Comparison of ENCODE assay signal across 8 cellular contexts in the genomic region with DNA sequence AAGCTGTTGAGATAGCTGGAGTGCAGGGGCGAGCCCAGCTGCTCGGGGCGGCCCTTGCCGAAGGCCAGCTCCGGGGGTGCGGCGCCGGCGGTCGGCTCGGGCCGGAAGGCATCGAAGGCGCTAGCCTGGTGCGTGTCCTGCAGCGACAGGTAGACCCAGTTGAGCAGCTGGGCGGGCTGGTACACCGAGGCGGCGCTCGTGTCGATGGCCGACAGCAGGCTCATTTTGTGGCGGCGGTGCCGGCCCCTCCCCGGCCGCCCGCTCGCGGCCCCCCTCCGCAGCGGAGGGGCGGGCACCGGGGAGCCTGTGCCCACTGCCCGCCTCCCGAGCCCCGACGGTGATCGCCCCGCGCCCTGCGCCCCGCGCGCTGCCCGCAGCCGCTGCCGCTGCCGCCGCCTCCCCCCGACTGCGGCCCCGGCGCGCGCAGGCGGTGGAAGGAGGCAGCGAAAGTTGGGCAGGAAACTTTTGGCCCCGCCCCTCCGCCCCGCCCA. TPM values are rescaled to one million over a fixed set of nuclear protein-coding genes. Genes with fewer than 3 reads are reported as not detected.
DNase-seq lines count a peak whose midpoint lies in the region; ATAC-seq and TF ChIP-seq lines count a peak whose summit lies in the region.

A gene (minus strand): TSS at position 408 of the 491 bp plus-strand sequence. CDS start 184 bp downstream, at position 224.

- peak; percentile 67 to 98 for TF ChIP-seq POLR2A in gastroesophageal sphincter (IDR thresholded peaks at IDR 0.05)

- H3K36me3 ChIP-seq in gastroesophageal sphincter (no peaks in the 10 kb centered on the region), neutrophil (no peaks in the 10 kb centered on the region)

- TF ChIP-seq CTCF in GM12864 (IDR thresholded peaks at IDR 0.05; ENCODE audit: low read depth, low read length, missing control alignments) (no peak), gastroesophageal sphincter (IDR thresholded peaks at IDR 0.05) (peak in 1 of 4 experiments; percentile 6), neutrophil (IDR thresholded peaks at IDR 0.05) (no peak)

- WGBS in gastroesophageal sphincter (ENCODE audit: low coverage in 1 of 2), 2 donors: no CpG with 5 or more reads among the region's 62 CpGs

- no peak for DNase-seq in GM12864 (ENCODE audit: low read depth)
- DNase-seq in activated CD4-positive, alpha-beta T cell treated with anti-CD3 and anti-CD28 coated beads, Interleukin-2, amount 50 U/mL, for 48 hours: peak; percentile 41 to 53
- no peak for DNase-seq in NCI-H446 (lab: John Stamatoyannopoulos, UW)
- no peak for DNase-seq in occipital lobe (lab: John Stamatoyannopoulos, UW)

- H3K4me1 ChIP-seq in gastroesophageal sphincter: peaks cover 0 to 58% (median 35%) of the 10 kb centered on the region in 3 donors
- H3K4me1 ChIP-seq in neutrophil (ENCODE audit: control insufficient read depth in 1 of 2, insufficient read depth in 1 of 2, low read depth in 1 of 2, low read length in 1 of 2): peaks cover 19 to 28% of the 10 kb centered on the region in 2 experiments

- H3K9me3 ChIP-seq in gastroesophageal sphincter: no peaks in the 10 kb centered on the region
- H3K9me3 ChIP-seq in neutrophil: no peaks in the 10 kb centered on the region

- H3K4me3 ChIP-seq in GM12864 (ENCODE audit: low read depth, low read length) (peak within 1 kb of the TSS; percentile 58), gastroesophageal sphincter (peak within 1 kb of the TSS; percentile 63 to 77), neutrophil (ENCODE audit: low read depth in 1 of 2, low read length in 1 of 2) (peak within 1 kb of the TSS; percentile 75 to 94)

- H3K27me3 ChIP-seq in gastroesophageal sphincter: no peaks in the 10 kb centered on the region
- peaks cover 88% of the 10 kb centered on the region for H3K27me3 ChIP-seq in neutrophil

- ATAC-seq in GM21360 (IDR thresholded peaks at IDR 0.05; ENCODE audit: unreplicated experiment) (peak; percentile 29), HG03521 (IDR thresholded peaks at IDR 0.05; ENCODE audit: unreplicated experiment) (peak; percentile 25), gastroesophageal sphincter (peak; percentile 14)

- TF ChIP-seq EP300 in gastroesophageal sphincter (IDR thresholded peaks at IDR 0.05): no peak

- H3K27ac ChIP-seq in gastroesophageal sphincter (peak within 1 kb of the TSS; percentile 77 to 100 (median 96)), neutrophil (peak within 1 kb of the TSS; percentile 68)

RNA-seq across cellular contexts. Expression of the gene that starts here (rescaled TPM):
- total RNA-seq in gastroesophageal sphincter (100 to 1,000 TPM in 1 of 4 donors, 10 to 100 TPM in 3; 60.5 to 186 (median 84.1) TPM), occipital lobe (6.2 TPM)

Comparison
In these comparisons a context has a peak if more than half of its experiments do, and no peak if none do; other contexts are left out.
1. DNase-seq: peak in activated CD4-positive, alpha-beta T cell treated with anti-CD3 and anti-CD28 coated beads, Interleukin-2, amount 50 U/mL, for 48 hours (2 of 2); none in GM12864 (single experiment), NCI-H446 (0 of 2) and occipital lobe (single experiment).
2. Peak in every context shown above with its lines, with median percentiles within 50 percentile points of each other: H3K4me3 ChIP-seq and ATAC-seq.